Comparison of ENCODE assay signal across 32 cellular contexts in the genomic region with DNA sequence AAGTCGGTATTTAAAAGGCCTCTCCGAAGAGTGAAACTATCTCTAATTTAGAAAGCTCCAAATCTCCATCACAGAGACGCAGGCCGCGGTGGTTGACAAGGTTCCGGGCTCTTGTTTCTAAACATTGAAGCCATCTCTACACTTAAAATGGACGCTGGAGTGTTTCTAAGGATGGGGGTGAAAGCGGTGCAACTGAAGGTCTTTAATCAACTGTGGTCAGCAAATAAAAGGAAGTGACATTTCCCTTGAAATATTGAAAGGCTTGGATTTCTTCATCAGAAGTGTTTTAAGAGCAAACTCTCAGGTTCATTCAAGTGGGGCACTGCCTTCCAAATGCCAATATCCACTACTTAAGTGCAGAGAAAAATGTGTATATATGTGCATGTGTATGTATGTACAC.
"Had no signal": no experiment of that assay in that cellular context is flagged by ENCODE, and none has a peak within 500 bp of the region (broad histone marks: within the 10 kb centered on the region; RNA-seq: fewer than 3 reads in every experiment).

No MANE protein-coding gene starts in this region.

- H3K4me3 ChIP-seq: cardiac muscle cell, Peyer's patch had no signal

- H3K27ac ChIP-seq: cardiac muscle cell, KMS-11, Peyer's patch, VCaP had no signal

- H3K9me3 ChIP-seq: Peyer's patch had no signal

- H3K4me1 Mint-ChIP-seq: activated B cell treated with CpG ODN at 0.5 μM for 24 hours; activated naive CD8-positive, alpha-beta T cell treated with anti-CD3 and anti-CD28 coated beads for 36 hours; central memory CD8-positive, alpha-beta T cell; T-cell had no signal

- ATAC-seq: activated T-cell treated with anti-CD3 and anti-CD28 coated beads, Interleukin-2, amount 50 U/mL, for 4 hours; PC-3; SK-N-SH treated with all-trans-retinoic acid at 6 μM for 48 hours; T-cell had no signal

- H3K9me3 Mint-ChIP-seq: activated T-cell treated with anti-CD3 and anti-CD28 coated beads, Interleukin-2, amount 50 U/mL, for 4 hours had no signal

- H3K36me3 Mint-ChIP-seq: activated CD4-positive, alpha-beta memory T cell treated with anti-CD3 and anti-CD28 coated beads for 36 hours; activated naive CD8-positive, alpha-beta T cell treated with anti-CD3 and anti-CD28 coated beads for 36 hours; T-cell had no signal

- H3K27me3 ChIP-seq: cardiac muscle cell, Peyer's patch had no signal

- H3K4me1 ChIP-seq: Peyer's patch had no signal

- H3K27me3 Mint-ChIP-seq: activated B cell treated with CpG ODN at 0.5 μM for 24 hours; activated CD4-positive, alpha-beta memory T cell treated with anti-CD3 and anti-CD28 coated beads for 36 hours; activated naive CD8-positive, alpha-beta T cell treated with anti-CD3 and anti-CD28 coated beads for 36 hours; T-cell had no signal

- H3K36me3 ChIP-seq: cardiac muscle cell, Peyer's patch had no signal

- H3K4me3 Mint-ChIP-seq: activated B cell treated with CpG ODN at 0.5 μM for 24 hours; activated CD4-positive, alpha-beta memory T cell treated with anti-CD3 and anti-CD28 coated beads for 36 hours; activated naive CD8-positive, alpha-beta T cell treated with anti-CD3 and anti-CD28 coated beads for 36 hours; activated T-cell treated with anti-CD3 and anti-CD28 coated beads, Interleukin-2, amount 50 U/mL, for 4 hours; central memory CD8-positive, alpha-beta T cell; T-cell had no signal

- H3K27ac Mint-ChIP-seq: activated B cell treated with CpG ODN at 0.5 μM for 24 hours; activated CD4-positive, alpha-beta memory T cell treated with anti-CD3 and anti-CD28 coated beads for 36 hours; activated naive CD8-positive, alpha-beta T cell treated with anti-CD3 and anti-CD28 coated beads for 36 hours; T-cell had no signal

- DNase-seq: activated B cell treated with CpG ODN at 0.5 μM for 24 hours; activated CD4-positive, alpha-beta memory T cell treated with anti-CD3 and anti-CD28 coated beads for 36 hours; activated CD4-positive, alpha-beta T cell treated with anti-CD3 and anti-CD28 coated beads for 4 hours; activated CD4-positive, alpha-beta T cell treated with anti-CD3 and anti-CD28 coated beads, Interleukin-2, amount 50 U/mL, for 1 hour; activated CD4-positive, CD25-positive, alpha-beta regulatory T cell treated with anti-CD3 and anti-CD28 coated beads, Interleukin-2, amount 50 U/mL, for 72 hours; activated CD8-positive, alpha-beta memory T cell treated with anti-CD3 and anti-CD28 coated beads, Interleukin-2, amount 50 U/mL, for 4 hours; activated effector memory CD4-positive, alpha-beta T cell treated with Interleukin-2 at 50 U/mL for 16 hours; activated naive CD4-positive, alpha-beta T cell treated with anti-CD3 and anti-CD28 coated beads, Interleukin-2, amount 50 U/mL, for 16 hours; activated naive CD8-positive, alpha-beta T cell treated with anti-CD3 and anti-CD28 coated beads for 36 hours; activated T-cell treated with anti-CD3 and anti-CD28 coated beads for 4 hours; activated T-cell treated with anti-CD3 and anti-CD28 coated beads, Interleukin-2, amount 50 U/mL, for 4 hours; amniotic stem cell; aorta; MM.1S; NCI-H1092 treated with DMSO at 0.1 percent for 48 hours; NCI-H146; NCI-H187; NCI-H2081; NCI-H345; NCI-H524 treated with DMSO at 0.1 percent for 48 hours; PC-3; Peyer's patch; RPMI8226; SHP77 treated with DMSO at 0.1 percent for 48 hours; T-cell; T-helper 2 cell; T-helper 9 cell had no signal
